Comparison of ENCODE assay signal across 10 cellular contexts in genomic region chr16:64391009-64391663, GRCh38.
A peak's percentile ranks its signal among the peaks of the same experiment; 100 is the strongest.
DNase-seq lines count a peak whose midpoint lies in the region; FAIRE-seq and TF ChIP-seq lines count a peak whose summit lies in the region.
"Had no signal": no experiment of that assay in that cellular context is flagged by ENCODE, and none has a peak within 500 bp of the region (broad histone marks: within the 10 kb centered on the region; RNA-seq: fewer than 3 reads in every experiment).

No MANE protein-coding gene starts in this region.

- peaks cover 7% of the 10 kb centered on the region for H3K9me3 Mint-ChIP-seq in MCF 10A (ENCODE audit: unreplicated experiment)
- H3K9me3 Mint-ChIP-seq in neural crest cell: peaks cover 6% of the 10 kb centered on the region

- H3K9me3 ChIP-seq in mammary epithelial cell (replicated peaks; ENCODE audit: insufficient read depth, low read length) (no peaks in the 10 kb centered on the region), colonic mucosa (no peaks in the 10 kb centered on the region)

- TF ChIP-seq CTCF in MCF 10A (IDR thresholded peaks at IDR 0.05; ENCODE audit: unreplicated experiment) (no peak), mammary epithelial cell (conservative IDR thresholded peaks at IDR 0.05 in 1 of 2, IDR thresholded peaks at IDR 0.05 in 1 of 2; ENCODE audit: extremely low read depth in 1 of 2, insufficient read depth in 1 of 2, low read depth in 1 of 2, low read length in 2 of 2) (no peak), neural crest cell (conservative IDR thresholded peaks at IDR 0.05) (no peak), colonic mucosa (IDR thresholded peaks at IDR 0.05) (no peak)

- H3K4me1 ChIP-seq in mammary epithelial cell (ENCODE audit: insufficient read depth, low read length): no peaks in the 10 kb centered on the region
- no peaks in the 10 kb centered on the region for H3K4me1 ChIP-seq in colonic mucosa

- WGBS in mammary epithelial cell (ENCODE audit: low coverage, missing lambda C conversion rate): 96% methylated on average over 4 of the region's 4 CpGs

- H3K36me3 ChIP-seq in mammary epithelial cell (ENCODE audit: insufficient read depth, low read length) (no peaks in the 10 kb centered on the region), colonic mucosa (no peaks in the 10 kb centered on the region)

- in situ Hi-C loops in mammary epithelial cell (cut with MboI; ENCODE audit: low sequenced_read_pairs in 2 of 2): no loop called here

- H3K79me2 ChIP-seq in mammary epithelial cell (ENCODE audit: insufficient read depth, low read length): no peaks in the 10 kb centered on the region

- peak overlapping the region; percentile 79 for H3K27ac Mint-ChIP-seq in MCF 10A (ENCODE audit: low read depth, unreplicated experiment)
- peak overlapping the region; percentile 78 for H3K27ac Mint-ChIP-seq in neural crest cell (ENCODE audit: unreplicated experiment)

- intact Hi-C loops in MCF 10A (cut with micrococcal nuclease): loop anchor here (1.0 kb wide), 1 partner anchor 49 kb away; no protein-coding TSS in a partner anchor
- intact Hi-C loops in mammary epithelial cell (cut with micrococcal nuclease): no loop called here
- intact Hi-C loops in colonic mucosa (cut with DNase I): no loop called here

- DNase-seq in MCF 10A (ENCODE audit: unreplicated experiment) (peak; percentile 22), mammary epithelial cell (no peak), neural crest cell (ENCODE audit: low read depth, low spot score) (no peak), urothelium cell line (ENCODE audit: low spot score) (peak; percentile 14), HT-29 (ENCODE audit: low spot score) (no peak), colonic mucosa (no peak)
- DNase-seq in activated CD4-positive, alpha-beta T cell treated with anti-CD3 and anti-CD28 coated beads for 48 hours: no peak
- DNase-seq: NCI-H1436, SW 1271 had no signal

- H3K27ac ChIP-seq in mammary epithelial cell (ENCODE audit: insufficient read depth, low read depth, low read length) (no peak overlapping the region), cingulate gyrus (ENCODE audit: low read depth, low read length) (peak overlapping the region; percentile 81), colonic mucosa (no peak overlapping the region)

- BruUV-seq in MCF 10A (replicated peaks; lab: Mats Ljungman, UMichigan) (no TSS peak), mammary epithelial cell (replicated peaks; lab: Mats Ljungman, UMichigan) (no TSS peak)

- H3K4me3 ChIP-seq in mammary epithelial cell (replicated peaks in 1 of 3; ENCODE audit: insufficient read depth in 1 of 3, low read depth in 2 of 3, low read length in 3 of 3) (no peak overlapping the region), colonic mucosa (no peak overlapping the region)

- POLR2A ChIA-PET in MCF 10A (lab: Yijun Ruan, JAX): no interaction called here

- H3K4me3 Mint-ChIP-seq in MCF 10A (ENCODE audit: unreplicated experiment) (no peak overlapping the region), neural crest cell (no peak overlapping the region)

- CTCF ChIA-PET in MCF 10A (lab: Yijun Ruan, JAX) (interaction anchor here (0.6 kb wide), 1 partner anchor 246 kb away, joined by 3 read pairs; no protein-coding TSS in a partner anchor), mammary epithelial cell (lab: Charles Lee; ENCODE audit: low non-redundant PET) (no interaction called here)

- FAIRE-seq in urothelium cell line (lab: Jason Lieb, UNC): no peak

- H3K36me3 Mint-ChIP-seq in MCF 10A (ENCODE audit: insufficient read depth, unreplicated experiment) (no peaks in the 10 kb centered on the region), neural crest cell (ENCODE audit: low read depth) (peaks cover 7% of the 10 kb centered on the region)

- H3K4me1 Mint-ChIP-seq in MCF 10A (ENCODE audit: insufficient read depth, unreplicated experiment): peaks cover 6% of the 10 kb centered on the region
- H3K4me1 Mint-ChIP-seq in neural crest cell: peaks cover 16% of the 10 kb centered on the region

- H2AFZ ChIP-seq in mammary epithelial cell (ENCODE audit: low read depth, low read length): no peak overlapping the region

- no peaks in the 10 kb centered on the region for H3K27me3 Mint-ChIP-seq in MCF 10A (ENCODE audit: insufficient read depth, unreplicated experiment)
- H3K27me3 Mint-ChIP-seq in neural crest cell (ENCODE audit: low read depth): no peaks in the 10 kb centered on the region

- H3K27me3 ChIP-seq in mammary epithelial cell (ENCODE audit: insufficient read depth, low read length) (no peaks in the 10 kb centered on the region), colonic mucosa (no peaks in the 10 kb centered on the region)

- H4K20me1 ChIP-seq in mammary epithelial cell (ENCODE audit: insufficient read depth, low read length): no peaks in the 10 kb centered on the region

- dilution Hi-C loops in mammary epithelial cell (cut with HindIII; ENCODE audit: low sequenced_read_pairs): no loop called here

- H3K4me2 ChIP-seq in mammary epithelial cell (ENCODE audit: insufficient read depth, low read depth, low read length): no peak overlapping the region

- no peak overlapping the region for H3K9ac ChIP-seq in mammary epithelial cell (ENCODE audit: insufficient read depth, low read length)
- H3K9ac ChIP-seq in colonic mucosa (ENCODE audit: low read depth in 2 of 2, low read length in 2 of 2): no peak overlapping the region

Comparison
In these comparisons a context has a peak if more than half of its experiments do, and no peak if none do; other contexts are left out.
1. DNase-seq: peak in MCF 10A (single experiment) and urothelium cell line (single experiment); none in mammary epithelial cell (single experiment), neural crest cell (single experiment), HT-29 (single experiment), activated CD4-positive, alpha-beta T cell treated with anti-CD3 and anti-CD28 coated beads for 48 hours (single experiment) and colonic mucosa (single experiment).